In genomic region chr4:3389186-3389878, GRCh38 we compare ENCODE assay signal across 9 cellular contexts. TPM values are rescaled to one million over a fixed set of nuclear protein-coding genes. Genes with fewer than 3 reads are reported as not detected.
DNase-seq lines count a peak whose midpoint lies in the region; ATAC-seq, FAIRE-seq and TF ChIP-seq lines count a peak whose summit lies in the region.
"Had no signal": no experiment of that assay in that cellular context is flagged by ENCODE, and none has a peak within 500 bp of the region (broad histone marks: within the 10 kb centered on the region; RNA-seq: fewer than 3 reads in every experiment).

No MANE protein-coding gene starts in this region.

- H3K9me1 ChIP-seq in IMR-90 (ENCODE audit: insufficient read depth, low read length), result no peaks in the 10 kb centered on the region; the same call in 1 of the 2 replicates

- peak overlapping the region; percentile 51 for H4K91ac ChIP-seq in IMR-90 (ENCODE audit: insufficient read depth, low read depth, low read length)

- H3K27ac ChIP-seq in IMR-90 (ENCODE audit: insufficient read depth, low read length), result peak overlapping the region; percentile 50; the same call in 1 of the 2 replicates
- peak overlapping the region; percentile 91 for H3K27ac ChIP-seq in GM12878 (ENCODE audit: control insufficient read depth, insufficient read depth)
- H3K27ac ChIP-seq in layer of hippocampus (ENCODE audit: low read depth, low read length), result peak overlapping the region; percentile 52

- peaks cover 0 to 4% of the 10 kb centered on the region in 2 donors for H3K36me3 Mint-ChIP-seq in stimulated activated naive B cell treated with anti-CD40 and anti-IgM and Interleukin-4, amounts not matched to agents 10 μg/mL and 1 μg/mL and 100 μg/mL, for 72 hours
- H3K36me3 Mint-ChIP-seq in activated T-helper 1 cell treated with anti-CD3 and anti-CD28 coated beads, Interleukin-12 subunit alpha, Interleukin-12 subunit beta, Interleukin-2, Interleukin-4 antibody, amounts not matched to agents 30 ng/mL and 10 ng/mL and 1 ng/mL, durations not matched to agents 14 hours and 24 hours and 36 hours (ENCODE audit: low read depth), result no peaks in the 10 kb centered on the region
- no peaks in the 10 kb centered on the region for H3K36me3 Mint-ChIP-seq in activated CD4-positive, alpha-beta T cell treated with anti-CD3 and anti-CD28 coated beads, Interleukin-2, amount 10 ng/mL, durations not matched to agents 7 days and 5 days (ENCODE audit: low read depth)

- no peaks in the 10 kb centered on the region for H3K9me3 ChIP-seq in IMR-90 (ENCODE audit: control insufficient read depth, insufficient read depth, low read length)
- no peaks in the 10 kb centered on the region for H3K9me3 ChIP-seq in GM12878 (replicated peaks; ENCODE audit: control insufficient read depth, insufficient read depth, low read length)

- H2AFZ ChIP-seq in IMR-90 (replicated peaks; ENCODE audit: low read length, poor library complexity), result peak overlapping the region; percentile 18
- H2AFZ ChIP-seq in GM12878 (ENCODE audit: control insufficient read depth, low read depth, low read length), result no peak overlapping the region

- no peaks in the 10 kb centered on the region for H3K9me3 Mint-ChIP-seq in stimulated activated naive B cell treated with anti-CD40 and anti-IgM and Interleukin-4, amounts not matched to agents 10 μg/mL and 1 μg/mL and 100 μg/mL, for 72 hours
- H3K9me3 Mint-ChIP-seq in activated T-helper 1 cell treated with anti-CD3 and anti-CD28 coated beads, Interleukin-12 subunit alpha, Interleukin-12 subunit beta, Interleukin-2, Interleukin-4 antibody, amounts not matched to agents 30 ng/mL and 10 ng/mL and 1 ng/mL, durations not matched to agents 14 hours and 24 hours and 36 hours, result no peaks in the 10 kb centered on the region
- no peaks in the 10 kb centered on the region for H3K9me3 Mint-ChIP-seq in activated CD4-positive, alpha-beta T cell treated with anti-CD3 and anti-CD28 coated beads, Interleukin-2, amount 10 ng/mL, durations not matched to agents 7 days and 5 days

- no peak overlapping the region; the same call in 1 of the 2 replicates for H2BK20ac ChIP-seq in IMR-90 (ENCODE audit: low read depth, low read length)

- peak overlapping the region; percentile 79 to 86 for H3K4me3 Mint-ChIP-seq in stimulated activated naive B cell treated with anti-CD40 and anti-IgM and Interleukin-4, amounts not matched to agents 10 μg/mL and 1 μg/mL and 100 μg/mL, for 72 hours
- H3K4me3 Mint-ChIP-seq in activated T-helper 1 cell treated with anti-CD3 and anti-CD28 coated beads, Interleukin-12 subunit alpha, Interleukin-12 subunit beta, Interleukin-2, Interleukin-4 antibody, amounts not matched to agents 30 ng/mL and 10 ng/mL and 1 ng/mL, durations not matched to agents 14 hours and 24 hours and 36 hours, result no peak overlapping the region
- H3K4me3 Mint-ChIP-seq in activated CD4-positive, alpha-beta T cell treated with anti-CD3 and anti-CD28 coated beads, Interleukin-2, amount 10 ng/mL, durations not matched to agents 7 days and 5 days, result no peak overlapping the region

- H3K4me2 ChIP-seq in IMR-90 (ENCODE audit: low read depth, low read length) (peak overlapping the region; percentile 93), GM12878 (ENCODE audit: control insufficient read depth, insufficient read depth) (peak overlapping the region; percentile 52)

- H3K4me3 ChIP-seq in IMR-90 (ENCODE audit: insufficient read depth, low read depth, low read length), result peak overlapping the region; percentile 36; the same call in 1 of the 2 replicates
- peak overlapping the region; percentile 77; the same call in 1 of the 2 replicates for H3K4me3 ChIP-seq in GM12878

- peaks cover 19% of the 10 kb centered on the region for H3K4me1 ChIP-seq in IMR-90 (ENCODE audit: control insufficient read depth, insufficient read depth, low read length)
- H3K4me1 ChIP-seq in GM12878 (ENCODE audit: control insufficient read depth, insufficient read depth, low read length), result peaks cover 21% of the 10 kb centered on the region

- 76% methylated on average over 15 of the region's 24 CpGs; no CpG with 5 or more reads in 1 of the 2 experiments for WGBS in IMR-90 (ENCODE audit: extremely low coverage in 2 of 2, insufficient read length in 1 of 2), 2 experiments
- WGBS in GM12878 (ENCODE audit: insufficient coverage, insufficient replicate concordance, low lambda C conversion rate, missing lambda C conversion rate), result 50% methylated on average over 24 of the region's 24 CpGs

- H3K14ac ChIP-seq in IMR-90 (replicated peaks; ENCODE audit: low read depth, low read length), result peak overlapping the region; percentile 11; the same call in 1 of the 2 replicates

- TF ChIP-seq RAD21 in IMR-90 (IDR thresholded peaks at IDR 0.05; ENCODE audit: low read length), result no peak
- no peak for TF ChIP-seq RAD21 in GM12878 (IDR thresholded peaks at IDR 0.05; ENCODE audit: insufficient read depth, low read depth, low read length)

- POLR2A ChIA-PET in IMR-90 (lab: Charles Lee; ENCODE audit: unreplicated experiment) (no interaction called here), GM12878 (lab: Charles Lee) (interaction anchor here (1.7 kb wide), 1 partner anchor 34 kb away, joined by 10 read pairs; no protein-coding TSS in a partner anchor)
- POLR2A ChIA-PET in activated CD4-positive, alpha-beta T cell treated with anti-CD3 and anti-CD28 coated beads, Interleukin-2, amount 10 ng/mL, durations not matched to agents 7 days and 5 days (lab: Charles Lee), result no interaction called here

- peak overlapping the region; percentile 55; the same call in 1 of the 2 replicates for H3K18ac ChIP-seq in IMR-90 (ENCODE audit: low read depth, low read length)

- no peak for TF ChIP-seq POLR2A in IMR-90 (IDR thresholded peaks at IDR 0.05; ENCODE audit: low read depth, low read length)
- TF ChIP-seq POLR2A in GM12878 (IDR thresholded peaks at IDR 0.05; ENCODE audit: low read depth, low read length), result no peak

- H4K20me1 ChIP-seq in IMR-90 (ENCODE audit: insufficient read depth, low read length) (peaks cover 6% of the 10 kb centered on the region; the same call in 1 of the 2 replicates), GM12878 (ENCODE audit: control insufficient read depth, insufficient read depth) (no peaks in the 10 kb centered on the region)

- BruUV-seq in IMR-90 (replicated peaks; lab: Mats Ljungman, UMichigan) (no TSS peak), GM12878 (replicated peaks; lab: Mats Ljungman, UMichigan) (TSS peak; percentile 85)

- H3K9ac ChIP-seq in IMR-90 (ENCODE audit: low read depth, low read length) (peak overlapping the region; percentile 49; the same call in 1 of the 2 replicates), GM12878 (ENCODE audit: control insufficient read depth, insufficient read depth, low read length) (peak overlapping the region; percentile 68)

- TF ChIP-seq CTCF in IMR-90 (conservative IDR thresholded peaks at IDR 0.05; ENCODE audit: low read depth, low read length) (no peak), GM12878 (IDR thresholded peaks at IDR 0.05 in 2 of 3, conservative IDR thresholded peaks at IDR 0.05 in 1 of 3; ENCODE audit: control insufficient read depth in 2 of 3, extremely low read depth in 1 of 3, insufficient read depth in 1 of 3, low read depth in 3 of 3, low read length in 3 of 3) (no peak)

- in situ Hi-C loops in IMR-90 (cut with MboI; ENCODE audit: low sequenced_read_pairs) (no loop called here), GM12878 (cut with MboI) (no loop called here)

- no peak for FAIRE-seq in GM12878 (lab: Jason Lieb, UNC)

- H3K79me2 ChIP-seq in GM12878 (ENCODE audit: control insufficient read depth, insufficient read depth, low read length), result no peaks in the 10 kb centered on the region

- peaks cover 0 to 25% of the 10 kb centered on the region in 2 experiments; a peak in 3 of 4 replicates for H3K79me1 ChIP-seq in IMR-90 (ENCODE audit: low read depth in 1 of 2, low read length in 2 of 2)

- H3K36me3 ChIP-seq in IMR-90 (ENCODE audit: control insufficient read depth, insufficient read depth, low read length), result no peaks in the 10 kb centered on the region; the same call in 1 of the 2 replicates
- H3K36me3 ChIP-seq in GM12878 (ENCODE audit: control insufficient read depth in 2 of 2, insufficient read depth in 2 of 2, low read length in 1 of 2), result no peaks in the 10 kb centered on the region

- H3K23ac ChIP-seq in IMR-90 (ENCODE audit: low read depth, low read length), result peak overlapping the region; percentile 71

- H2BK15ac ChIP-seq in IMR-90 (ENCODE audit: low read depth, low read length), result no peak overlapping the region; the same call in 2 of the 3 replicates

- H3K56ac ChIP-seq in IMR-90 (ENCODE audit: extremely low read depth, insufficient read depth, low read length), result 0 out of 2 replicates have a peak overlapping the region, but pooled peaks have one; percentile 37

- DNase-seq in IMR-90 (no peak), GM12878 (ENCODE audit: low read depth, low spot score) (no peak), HuH-7.5 (ENCODE audit: low spot score) (no peak)
- DNase-seq in stimulated activated naive B cell treated with anti-CD40 and anti-IgM and Interleukin-4, amounts not matched to agents 10 μg/mL and 1 μg/mL and 100 μg/mL, for 72 hours, result no peak
- no peak for DNase-seq in activated CD8-positive, alpha-beta memory T cell treated with anti-CD3 and anti-CD28 coated beads, Interleukin-2, amount 50 U/mL, for 48 hours
- DNase-seq in activated T-helper 1 cell treated with anti-CD3 and anti-CD28 coated beads, Interleukin-12 subunit alpha, Interleukin-12 subunit beta, Interleukin-2, Interleukin-4 antibody, amounts not matched to agents 30 ng/mL and 10 ng/mL and 1 ng/mL, durations not matched to agents 14 hours and 24 hours and 36 hours (ENCODE audit: low spot score), result no peak
- DNase-seq in activated CD4-positive, alpha-beta T cell treated with anti-CD3 and anti-CD28 coated beads, Interleukin-2, amount 10 ng/mL, durations not matched to agents 7 days and 5 days, result no peak

- peak overlapping the region; percentile 95 for H3K27ac Mint-ChIP-seq in stimulated activated naive B cell treated with anti-CD40 and anti-IgM and Interleukin-4, amounts not matched to agents 10 μg/mL and 1 μg/mL and 100 μg/mL, for 72 hours
- H3K27ac Mint-ChIP-seq in activated T-helper 1 cell treated with anti-CD3 and anti-CD28 coated beads, Interleukin-12 subunit alpha, Interleukin-12 subunit beta, Interleukin-2, Interleukin-4 antibody, amounts not matched to agents 30 ng/mL and 10 ng/mL and 1 ng/mL, durations not matched to agents 14 hours and 24 hours and 36 hours, result no peak overlapping the region
- no peak overlapping the region for H3K27ac Mint-ChIP-seq in activated CD4-positive, alpha-beta T cell treated with anti-CD3 and anti-CD28 coated beads, Interleukin-2, amount 10 ng/mL, durations not matched to agents 7 days and 5 days

- peak; percentile 30 for ATAC-seq in IMR-90 (ENCODE audit: low read depth)
- no peak; the same call in 2 of the 3 replicates for ATAC-seq in GM12878
- peak; percentile 2 to 10 for ATAC-seq in stimulated activated naive B cell treated with anti-CD40 and anti-IgM and Interleukin-4, amounts not matched to agents 10 μg/mL and 1 μg/mL and 100 μg/mL, for 72 hours (replicated peaks)

- peak overlapping the region; percentile 43; the same call in 1 of the 2 replicates for H2BK120ac ChIP-seq in IMR-90 (ENCODE audit: low read depth, low read length)

- peak overlapping the region; percentile 31 for H2BK5ac ChIP-seq in IMR-90 (ENCODE audit: low read depth, low read length, poor library complexity, severe bottlenecking)

- H4K8ac ChIP-seq in IMR-90 (ENCODE audit: low read depth in 2 of 2, low read length in 2 of 2), result peak overlapping the region in 1 of 2 experiments; percentile 73; a peak in 3 of 4 replicates

- no peak overlapping the region for H4K5ac ChIP-seq in IMR-90 (ENCODE audit: low read depth, low read length)

- no peak; a peak in 1 of 4 replicates for TF ChIP-seq EP300 in GM12878 (IDR thresholded peaks at IDR 0.05; ENCODE audit: borderline replicate concordance in 1 of 2, control insufficient read depth in 1 of 2, low read depth in 2 of 2, low read length in 2 of 2)

- RAD21 ChIA-PET in GM12878 (lab: Charles Lee; ENCODE audit: unreplicated experiment), result interaction anchor here (1.2 to 5.0 kb wide), 3 partner anchors 34 to 43 kb away, joined by 3 to 22 read pairs (median 8); no protein-coding TSS in a partner anchor

- H3K27me3 ChIP-seq in IMR-90 (ENCODE audit: control insufficient read depth, insufficient read depth, low read length), result no peaks in the 10 kb centered on the region
- no peaks in the 10 kb centered on the region for H3K27me3 ChIP-seq in GM12878 (replicated peaks in 1 of 2; ENCODE audit: control insufficient read depth in 2 of 2, insufficient read depth in 2 of 2, low read length in 1 of 2)
- no peaks in the 10 kb centered on the region for H3K27me3 ChIP-seq in layer of hippocampus (ENCODE audit: control insufficient read depth, insufficient read depth, low read length)

- dilution Hi-C loops in IMR-90 (cut with HindIII; ENCODE audit: low sequenced_read_pairs, unreplicated experiment), result no loop called here

- peak overlapping the region; percentile 77; the same call in 1 of the 2 replicates for H2AK5ac ChIP-seq in IMR-90 (ENCODE audit: low read depth, low read length)

- peak overlapping the region; percentile 26 for H3K4ac ChIP-seq in IMR-90 (ENCODE audit: low read depth, low read length)

- CTCF ChIA-PET in IMR-90 (lab: Yijun Ruan, JAX), result no interaction called here
- CTCF ChIA-PET in GM12878 (lab: Yijun Ruan, JAX), result interaction anchor here (0.6 to 2.7 kb wide), 6 partner anchors 19 to 156 kb away, joined by 3 to 14 read pairs (median 3); no protein-coding TSS in a partner anchor
- CTCF ChIA-PET in activated CD4-positive, alpha-beta T cell treated with anti-CD3 and anti-CD28 coated beads, Interleukin-2, amount 10 ng/mL, durations not matched to agents 7 days and 5 days (lab: Charles Lee), result interaction anchor here (0.5 to 1.5 kb wide), 2 partner anchors 20 to 352 kb away, joined by 4 read pairs; no protein-coding TSS in a partner anchor

- H3K27me3 Mint-ChIP-seq in stimulated activated naive B cell treated with anti-CD40 and anti-IgM and Interleukin-4, amounts not matched to agents 10 μg/mL and 1 μg/mL and 100 μg/mL, for 72 hours, result peaks cover 24 to 33% of the 10 kb centered on the region in 2 donors
- H3K27me3 Mint-ChIP-seq in activated T-helper 1 cell treated with anti-CD3 and anti-CD28 coated beads, Interleukin-12 subunit alpha, Interleukin-12 subunit beta, Interleukin-2, Interleukin-4 antibody, amounts not matched to agents 30 ng/mL and 10 ng/mL and 1 ng/mL, durations not matched to agents 14 hours and 24 hours and 36 hours (ENCODE audit: insufficient read depth), result peaks cover 26% of the 10 kb centered on the region
- H3K27me3 Mint-ChIP-seq in activated CD4-positive, alpha-beta T cell treated with anti-CD3 and anti-CD28 coated beads, Interleukin-2, amount 10 ng/mL, durations not matched to agents 7 days and 5 days, result peaks cover 2% of the 10 kb centered on the region

- intact Hi-C loops in IMR-90 (cut with micrococcal nuclease), result no loop called here
- intact Hi-C loops in GM12878 (cut with micrococcal nuclease; ENCODE audit: unreplicated experiment), result loop anchor here (2.0 kb wide), 1 partner anchor 43 kb away; no protein-coding TSS in a partner anchor
- intact Hi-C loops in activated T-helper 1 cell treated with anti-CD3 and anti-CD28 coated beads, Interleukin-12 subunit alpha, Interleukin-12 subunit beta, Interleukin-2, Interleukin-4 antibody, amounts not matched to agents 30 ng/mL and 10 ng/mL and 1 ng/mL, durations not matched to agents 14 hours and 24 hours and 36 hours (cut with micrococcal nuclease), result no loop called here

- SMC1A ChIA-PET in GM12878 (lab: Charles Lee; ENCODE audit: uncharacterized antibody, unreplicated experiment), result interaction anchor here (0.9 to 1.7 kb wide), 7 partner anchors 11 to 187 kb away, joined by 3 to 11 read pairs (median 3); no protein-coding TSS in a partner anchor

- H3K4me1 Mint-ChIP-seq in stimulated activated naive B cell treated with anti-CD40 and anti-IgM and Interleukin-4, amounts not matched to agents 10 μg/mL and 1 μg/mL and 100 μg/mL, for 72 hours, result peaks cover 37 to 55% of the 10 kb centered on the region in 2 donors
- H3K4me1 Mint-ChIP-seq in activated T-helper 1 cell treated with anti-CD3 and anti-CD28 coated beads, Interleukin-12 subunit alpha, Interleukin-12 subunit beta, Interleukin-2, Interleukin-4 antibody, amounts not matched to agents 30 ng/mL and 10 ng/mL and 1 ng/mL, durations not matched to agents 14 hours and 24 hours and 36 hours (ENCODE audit: low read depth), result peaks cover 12% of the 10 kb centered on the region
- peaks cover 28% of the 10 kb centered on the region for H3K4me1 Mint-ChIP-seq in activated CD4-positive, alpha-beta T cell treated with anti-CD3 and anti-CD28 coated beads, Interleukin-2, amount 10 ng/mL, durations not matched to agents 7 days and 5 days

- H2AK9ac ChIP-seq in IMR-90 (replicated peaks; ENCODE audit: low read depth, low read length, poor library complexity), result peak overlapping the region; percentile 70

RNA-seq across cellular contexts. Expression of gene HGFAC, which starts 52.4 kb away (rescaled TPM):
- total RNA-seq in IMR-90 (2012; rRNA removed), result not detected in 2 replicates
- polyA plus RNA-seq in IMR-90 (2012; rRNA removed), result 0.05 and 0.23 TPM in 2 replicates
- 0.10 TPM in 1 of 2 replicates, not detected in the other for polyA plus RNA-seq in IMR-90 (2012; cell fraction: cytosol; rRNA removed)
- 1.0 and 3.0 TPM in 2 replicates for polyA plus RNA-seq in IMR-90 (2012; cell fraction: nucleus; rRNA removed; ENCODE audit: low replicate concordance)
- total RNA-seq in GM12878 (2013; cell fraction: nucleolus; rRNA removed), result not detected in 2 replicates
- not detected in 2 replicates for total RNA-seq in GM12878 (2014; rRNA removed)
- not detected in 2 replicates for total RNA-seq in GM12878 (2014; rRNA removed; fragmentation: Illumina TruSeq; extraction: Trizol)
- total RNA-seq in GM12878 (2021), result 0.38 TPM in 1 of 2 replicates, not detected in the other
- not detected for polyA plus RNA-seq in GM12878 (2011; ENCODE audit: low read depth)
- polyA plus RNA-seq in GM12878 (2011; rRNA removed), result not detected in 2 replicates
- not detected in 2 replicates for polyA plus RNA-seq in GM12878 (2011; cell fraction: cytosol; rRNA removed)
- polyA plus RNA-seq in GM12878 (2011; cell fraction: nucleus; rRNA removed), result not detected in 2 replicates
- not detected in 2 replicates for polyA plus RNA-seq in GM12878 (2012)
- not detected in 2 replicates for polyA plus RNA-seq in GM12878 (2014; fragmentation: Illumina TruSeq; extraction: Trizol)
- polyA plus RNA-seq in GM12878 (2014; fragmentation: Nextera tagmentation; extraction: Ambion mirVana), result not detected
- not detected in 2 replicates for polyA plus RNA-seq in GM12878 (2014; rRNA removed)
- polyA plus RNA-seq in GM12878 (2016; fragmentation: Nextera tagmentation; extraction: Ambion mirVana), result not detected
- not detected in 2 replicates for polyA minus RNA-seq in GM12878 (2011; rRNA and poly(A)+ RNA removed)
- polyA minus RNA-seq in GM12878 (2011; cell fraction: cytosol; rRNA and poly(A)+ RNA removed), result not detected in 2 replicates
- polyA minus RNA-seq in GM12878 (2011; cell fraction: nucleus; rRNA and poly(A)+ RNA removed), result not detected in 2 replicates
- not detected in 2 replicates for total RNA-seq in activated T-helper 1 cell treated with anti-CD3 and anti-CD28 coated beads, Interleukin-12 subunit alpha, Interleukin-12 subunit beta, Interleukin-2, Interleukin-4 antibody, amounts not matched to agents 30 ng/mL and 10 ng/mL and 1 ng/mL, durations not matched to agents 14 hours and 24 hours and 36 hours
- under 1 TPM in 1 of 2 experiments, not detected in 1; 0.10 TPM for total RNA-seq in activated CD4-positive, alpha-beta T cell treated with anti-CD3 and anti-CD28 coated beads, Interleukin-2, amount 10 ng/mL, durations not matched to agents 7 days and 5 days
- total RNA-seq: M059J had no signal

Comparison
In these comparisons a context has a peak if more than half of its experiments do, and no peak if none do; other contexts are left out.
1. H3K4me3 Mint-ChIP-seq: peak in stimulated activated naive B cell treated with anti-CD40 and anti-IgM and Interleukin-4, amounts not matched to agents 10 μg/mL and 1 μg/mL and 100 μg/mL, for 72 hours (2 of 2); none in activated T-helper 1 cell treated with anti-CD3 and anti-CD28 coated beads, Interleukin-12 subunit alpha, Interleukin-12 subunit beta, Interleukin-2, Interleukin-4 antibody, amounts not matched to agents 30 ng/mL and 10 ng/mL and 1 ng/mL, durations not matched to agents 14 hours and 24 hours and 36 hours (single experiment) and activated CD4-positive, alpha-beta T cell treated with anti-CD3 and anti-CD28 coated beads, Interleukin-2, amount 10 ng/mL, durations not matched to agents 7 days and 5 days (single experiment).
2. Peak in every context shown above with its lines, with median percentiles within 50 percentile points of each other: H3K27ac ChIP-seq.